In genomic region chr16:534856-535445, GRCh38 we compare ENCODE assay signal across 1 cellular context.
TF ChIP-seq lines count a peak whose summit lies in the region.

No MANE protein-coding gene starts in this region.

TF ChIP-seq in GM12878, 131 proteins besides CTCF, POLR2A, EP300 and RAD21:
- no peak for TF ChIP-seq ZNF207 (IDR thresholded peaks at IDR 0.05; ENCODE audit: borderline replicate concordance)
- TF ChIP-seq SMC3 (IDR thresholded peaks at IDR 0.05; ENCODE audit: borderline replicate concordance, low read length): no peak
